In genomic region chr6:24494726-24495515, GRCh38 we compare ENCODE assay signal across 8 cellular contexts. TPM values are rescaled to one million over a fixed set of nuclear protein-coding genes. Genes with fewer than 3 reads are reported as not detected.
DNase-seq lines count a peak whose midpoint lies in the region; FAIRE-seq and TF ChIP-seq lines count a peak whose summit lies in the region.

TSS of gene ALDH5A1 (plus strand) at chr6:24494969. CDS start at chr6:24494997, 28 bp downstream.

- peak within 1 kb of the TSS; percentile 93 for H2AFZ ChIP-seq in neuronal stem cell (ENCODE audit: low read length)

- peak within 1 kb of the TSS; percentile 94 for H3K23ac ChIP-seq in neuronal stem cell (ENCODE audit: low read depth, low read length, poor library complexity)

- WGBS in neuronal stem cell (ENCODE audit: extremely low coverage in 2 of 2, insufficient read length in 2 of 2, insufficient replicate concordance in 1 of 2), 2 donors, result no CpG with 5 or more reads among the region's 94 CpGs

- H2BK5ac ChIP-seq in neuronal stem cell (ENCODE audit: low read length), result peak within 1 kb of the TSS; percentile 45

- peak within 1 kb of the TSS; percentile 77 for H4K8ac ChIP-seq in neuronal stem cell (ENCODE audit: low read depth, low read length)

- H3K4me3 Mint-ChIP-seq in activated T-helper 2 cell treated with anti-CD3 and anti-CD28 coated beads, Interferon-gamma antibody, Interleukin-2, Interleukin-4, amounts not matched to agents 10 μg/mL and 5 μg/mL and 100 μg/mL, durations not matched to agents 14 hours and 24 hours and 36 hours (ENCODE audit: low read depth), result peak within 1 kb of the TSS; percentile 80

- peak within 1 kb of the TSS; percentile 85 for H3K4me2 ChIP-seq in neuronal stem cell (ENCODE audit: insufficient read depth, low read length, poor library complexity, severe bottlenecking)

- H3K4me3 ChIP-seq in foreskin fibroblast (ENCODE audit: low read depth in 1 of 2, low read length in 2 of 2), result peak within 1 kb of the TSS; percentile 47 to 49
- H3K4me3 ChIP-seq in neuronal stem cell (ENCODE audit: low read length in 2 of 2), result peak within 1 kb of the TSS; percentile 70 to 83
- H3K4me3 ChIP-seq in subcutaneous abdominal adipose tissue (ENCODE audit: low read depth in 1 of 5, low read length in 5 of 5), result peak within 1 kb of the TSS; percentile 78 to 93 (median 84)

- H3K27me3 ChIP-seq in neuronal stem cell (ENCODE audit: control insufficient read depth in 3 of 3, insufficient read depth in 3 of 3, low read depth in 1 of 3, low read length in 3 of 3), result peaks cover 0 to 4% (median 0%) of the 10 kb centered on the region in 3 experiments
- H3K27me3 ChIP-seq in subcutaneous abdominal adipose tissue (ENCODE audit: control insufficient read depth in 5 of 5, insufficient read depth in 4 of 5, low read length in 5 of 5), result peaks cover 0 to under 1% (median 0%) of the 10 kb centered on the region in 5 donors

- H2AK5ac ChIP-seq in neuronal stem cell (ENCODE audit: low read depth, low read length), result peak within 1 kb of the TSS; percentile 57

- H3K79me1 ChIP-seq in neuronal stem cell (ENCODE audit: low read depth, low read length), result peaks cover 3% of the 10 kb centered on the region

- intact Hi-C loops in activated T-helper 2 cell treated with anti-CD3 and anti-CD28 coated beads, Interferon-gamma antibody, Interleukin-2, Interleukin-4, amounts not matched to agents 10 μg/mL and 5 μg/mL and 100 μg/mL, durations not matched to agents 14 hours and 24 hours and 36 hours (cut with micrococcal nuclease), result loop anchor here (2.0 to 10.0 kb wide), 3 partner anchors 92 to 200 kb away; partner anchors contain the start of genes ACOT13, MRS2 and TDP2

- FAIRE-seq in HTR-8/SVneo (lab: Jason Lieb, UNC), result peak; percentile 23

- peak within 1 kb of the TSS; percentile 95 for H2BK120ac ChIP-seq in neuronal stem cell (ENCODE audit: low read depth, low read length)

- H3K27ac ChIP-seq in neuronal stem cell (replicated peaks; ENCODE audit: low read length) (peak within 1 kb of the TSS; percentile 23), subcutaneous abdominal adipose tissue (ENCODE audit: low read depth, low read length) (peak within 1 kb of the TSS; percentile 72)

- H2BK12ac ChIP-seq in neuronal stem cell (ENCODE audit: low read length), result no peak within 1 kb of the TSS

- H3K36me3 Mint-ChIP-seq in activated T-helper 2 cell treated with anti-CD3 and anti-CD28 coated beads, Interferon-gamma antibody, Interleukin-2, Interleukin-4, amounts not matched to agents 10 μg/mL and 5 μg/mL and 100 μg/mL, durations not matched to agents 14 hours and 24 hours and 36 hours (ENCODE audit: low read depth), result peaks cover 14% of the 10 kb centered on the region

- H4K91ac ChIP-seq in neuronal stem cell (ENCODE audit: low read depth, low read length, poor library complexity), result peak within 1 kb of the TSS; percentile 62

- DNase-seq in DMS 273 (lab: John Stamatoyannopoulos, UW; ENCODE audit: unreplicated experiment) (peak; percentile 89), GM20000 (ENCODE audit: low spot score) (peak; percentile 85), HTR-8/SVneo (ENCODE audit: insufficient read length, low spot score) (peak; percentile 68), RPMI7951 (ENCODE audit: low read depth) (peak; percentile 29), foreskin fibroblast (peak; percentile 23 to 57), neuronal stem cell (ENCODE audit: low spot score) (peak; percentile 62)
- peak; percentile 70 for DNase-seq in activated T-helper 2 cell treated with anti-CD3 and anti-CD28 coated beads, Interferon-gamma antibody, Interleukin-2, Interleukin-4, amounts not matched to agents 10 μg/mL and 5 μg/mL and 100 μg/mL, durations not matched to agents 14 hours and 24 hours and 36 hours (ENCODE audit: low spot score)

- peak within 1 kb of the TSS; percentile 92 for H3K9ac ChIP-seq in neuronal stem cell (ENCODE audit: low read depth, low read length, poor library complexity)
- H3K9ac ChIP-seq in subcutaneous abdominal adipose tissue (ENCODE audit: low read length in 5 of 5), result peak within 1 kb of the TSS; percentile 38 to 82 (median 62)

- H3K4ac ChIP-seq in neuronal stem cell (ENCODE audit: low read length), result no peak within 1 kb of the TSS

- TF ChIP-seq CTCF in GM20000 (IDR thresholded peaks at IDR 0.05; ENCODE audit: extremely low read depth, missing control alignments) (peak; percentile 40), foreskin fibroblast (IDR thresholded peaks at IDR 0.05; ENCODE audit: low read depth, low read length) (peak; percentile 5)

- H3K4me1 Mint-ChIP-seq in activated T-helper 2 cell treated with anti-CD3 and anti-CD28 coated beads, Interferon-gamma antibody, Interleukin-2, Interleukin-4, amounts not matched to agents 10 μg/mL and 5 μg/mL and 100 μg/mL, durations not matched to agents 14 hours and 24 hours and 36 hours (ENCODE audit: low read depth), result peaks cover 21% of the 10 kb centered on the region

- peak within 1 kb of the TSS; percentile 95 for H3K14ac ChIP-seq in neuronal stem cell (ENCODE audit: low read length)

- H3K9me3 ChIP-seq in neuronal stem cell (replicated peaks in 1 of 2; ENCODE audit: control insufficient read depth in 2 of 2, insufficient read depth in 1 of 2, low read depth in 1 of 2, low read length in 2 of 2), result peaks cover 0 to 4% of the 10 kb centered on the region in 2 donors
- H3K9me3 ChIP-seq in subcutaneous abdominal adipose tissue (ENCODE audit: control insufficient read depth in 5 of 5, low read length in 5 of 5), result no peaks in the 10 kb centered on the region

- H3K18ac ChIP-seq in neuronal stem cell (ENCODE audit: low read length), result peak within 1 kb of the TSS; percentile 98

- H3K9me3 Mint-ChIP-seq in activated T-helper 2 cell treated with anti-CD3 and anti-CD28 coated beads, Interferon-gamma antibody, Interleukin-2, Interleukin-4, amounts not matched to agents 10 μg/mL and 5 μg/mL and 100 μg/mL, durations not matched to agents 14 hours and 24 hours and 36 hours, result peaks cover 8% of the 10 kb centered on the region

- peaks cover 0 to 12% of the 10 kb centered on the region in 2 donors for H3K36me3 ChIP-seq in neuronal stem cell (replicated peaks in 1 of 2; ENCODE audit: control insufficient read depth in 2 of 2, insufficient read depth in 2 of 2, low read length in 2 of 2)
- H3K36me3 ChIP-seq in subcutaneous abdominal adipose tissue (ENCODE audit: control insufficient read depth in 5 of 5, insufficient read depth in 5 of 5, low read length in 5 of 5), result peaks cover 0 to 4% (median 0%) of the 10 kb centered on the region in 5 donors

- peak within 1 kb of the TSS; percentile 92 for H2BK15ac ChIP-seq in neuronal stem cell (ENCODE audit: low read length)

- peaks cover 0 to 1% of the 10 kb centered on the region in 2 donors for H3K4me1 ChIP-seq in neuronal stem cell (ENCODE audit: control insufficient read depth in 2 of 2, insufficient read depth in 1 of 2, low read depth in 1 of 2, low read length in 2 of 2)
- H3K4me1 ChIP-seq in subcutaneous abdominal adipose tissue (ENCODE audit: control insufficient read depth in 5 of 5, insufficient read depth in 5 of 5, low read length in 5 of 5), result peaks cover 3 to 34% (median 21%) of the 10 kb centered on the region in 5 donors

- peaks cover 3% of the 10 kb centered on the region for H3K27me3 Mint-ChIP-seq in activated T-helper 2 cell treated with anti-CD3 and anti-CD28 coated beads, Interferon-gamma antibody, Interleukin-2, Interleukin-4, amounts not matched to agents 10 μg/mL and 5 μg/mL and 100 μg/mL, durations not matched to agents 14 hours and 24 hours and 36 hours (ENCODE audit: low read depth)

- H3K27ac Mint-ChIP-seq in activated T-helper 2 cell treated with anti-CD3 and anti-CD28 coated beads, Interferon-gamma antibody, Interleukin-2, Interleukin-4, amounts not matched to agents 10 μg/mL and 5 μg/mL and 100 μg/mL, durations not matched to agents 14 hours and 24 hours and 36 hours, result peak within 1 kb of the TSS; percentile 33

RNA-seq across cellular contexts. Expression of gene ALDH5A1, which starts in this region (rescaled TPM):
- total RNA-seq in RPMI7951 (2014; rRNA removed; shearing (Covaris generic)), result under 0.01 and 0.68 TPM in 2 replicates
- total RNA-seq in activated T-helper 2 cell treated with anti-CD3 and anti-CD28 coated beads, Interferon-gamma antibody, Interleukin-2, Interleukin-4, amounts not matched to agents 10 μg/mL and 5 μg/mL and 100 μg/mL, durations not matched to agents 14 hours and 24 hours and 36 hours, result 11.4 and 12.3 TPM in 2 replicates
- polyA plus RNA-seq in neuronal stem cell (2013, experiment 1 of 2), result 5.3 TPM
- 5.3 TPM for polyA plus RNA-seq in neuronal stem cell (2013, experiment 2 of 2)

Comparison
In these comparisons a context has a peak if more than half of its experiments do, and no peak if none do; other contexts are left out.
1. Peak in every context shown above with its lines: DNase-seq, H3K4me3 ChIP-seq and H3K27ac ChIP-seq.
2. Peak in DNase-seq in RPMI7951; RNA of the gene not detected or under 1 TPM.
3. DNase-seq: peak in every context shown above with its lines; median percentile 89 in DMS 273; 85 in GM20000; 70 in activated T-helper 2 cell treated with anti-CD3 and anti-CD28 coated beads, Interferon-gamma antibody, Interleukin-2, Interleukin-4, amounts not matched to agents 10 μg/mL and 5 μg/mL and 100 μg/mL, durations not matched to agents 14 hours and 24 hours and 36 hours; 68 in HTR-8/SVneo; 62 in neuronal stem cell; 40 in foreskin fibroblast; 29 in RPMI7951.